21 cellular contexts compared by ENCODE assay signal in the genomic region with DNA sequence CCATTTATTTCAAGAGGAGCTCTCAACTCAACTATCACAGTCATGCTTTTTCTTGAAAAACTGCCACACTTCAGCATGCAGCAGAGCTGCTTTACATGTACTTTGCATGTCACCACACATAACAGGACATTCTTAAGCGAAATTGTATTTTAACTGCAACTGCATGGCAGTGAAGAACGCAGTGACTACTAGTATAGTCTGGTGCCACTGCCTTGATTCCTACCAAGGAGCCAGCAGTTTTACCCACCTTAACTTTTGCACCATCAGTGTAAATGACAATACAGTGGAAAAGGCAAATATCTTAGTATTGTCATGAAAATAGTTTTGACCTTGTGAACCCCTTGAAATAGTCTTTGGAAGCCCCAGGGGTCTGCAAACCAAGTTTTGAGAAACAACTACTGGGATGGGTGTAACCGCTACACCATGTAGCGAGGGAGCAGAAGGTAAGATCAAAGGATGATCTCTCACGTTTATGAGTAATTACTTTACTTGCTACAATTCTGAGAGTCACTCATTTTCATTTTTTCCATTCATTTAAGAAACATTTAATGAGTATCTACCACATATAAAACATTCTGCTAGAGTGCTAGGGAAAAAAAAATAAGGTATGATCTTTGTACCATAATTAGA. TPM values are rescaled to one million over a fixed set of nuclear protein-coding genes. Genes with fewer than 3 reads are reported as not detected.
DNase-seq lines count a peak whose midpoint lies in the region; ATAC-seq, FAIRE-seq and TF ChIP-seq lines count a peak whose summit lies in the region.
"Had no signal": no experiment of that assay in that cellular context is flagged by ENCODE, and none has a peak within 500 bp of the region (broad histone marks: within the 10 kb centered on the region; RNA-seq: fewer than 3 reads in every experiment).

No MANE protein-coding gene starts in this region.

- no peak overlapping the region for H3K23ac ChIP-seq in H1 (ENCODE audit: insufficient read length)

- intact Hi-C loops in activated CD8-positive, alpha-beta T cell treated with anti-CD3 and anti-CD28 coated beads for 36 hours (cut with micrococcal nuclease) = no loop called here
- intact Hi-C loops in ovary (cut with DNase I) = no loop called here

- H3K4me3 ChIP-seq in NT2/D1 (ENCODE audit: insufficient read length, low read depth) = no peak overlapping the region
- H3K4me3 ChIP-seq in H1 (ENCODE audit: extremely low read depth in 1 of 4, insufficient read depth in 2 of 4, low read depth in 3 of 4, low read length in 4 of 4) = no peak overlapping the region
- H3K4me3 ChIP-seq in ovary = no peak overlapping the region
- H3K4me3 ChIP-seq: A549, GM23338, PC-9 had no signal

- no peak overlapping the region for H4K8ac ChIP-seq in H1 (ENCODE audit: extremely low read depth, insufficient read depth, low read length)

- no peak overlapping the region for H3K56ac ChIP-seq in H1 (replicated peaks; ENCODE audit: insufficient read length, low read depth, low read length)

- H3K4me1 Mint-ChIP-seq in activated CD8-positive, alpha-beta T cell treated with anti-CD3 and anti-CD28 coated beads for 36 hours (ENCODE audit: low read depth) = peaks cover 10% of the 10 kb centered on the region
- no peaks in the 10 kb centered on the region for H3K4me1 Mint-ChIP-seq in activated CD8-positive, alpha-beta T cell treated with anti-CD3 and anti-CD28 coated beads, Interleukin-2, amount 10 ng/mL, durations not matched to agents 7 days and 5 days (ENCODE audit: low read depth)

- H3K79me1 ChIP-seq in H1 (ENCODE audit: low read depth, low read length) = no peaks in the 10 kb centered on the region

- H2BK5ac ChIP-seq in H1 (ENCODE audit: low read depth, low read length) = no peak overlapping the region

- no peak overlapping the region for H3K18ac ChIP-seq in H1 (ENCODE audit: extremely low read depth, low read length)

- H3K36me3 ChIP-seq in NT2/D1 (ENCODE audit: insufficient read depth, insufficient read length, low read length) (peaks cover 76% of the 10 kb centered on the region), H1 (ENCODE audit: control insufficient read depth in 2 of 4, insufficient read depth in 4 of 4, low read length in 3 of 4) (peaks cover 3 to 25% (median 14%) of the 10 kb centered on the region in 4 experiments; a peak in 6 of 8 replicates), ovary (no peaks in the 10 kb centered on the region)

- ATAC-seq in activated CD8-positive, alpha-beta T cell treated with anti-CD3 and anti-CD28 coated beads for 36 hours = peak; percentile 92
- ATAC-seq in activated CD8-positive, alpha-beta T cell treated with anti-CD3 and anti-CD28 coated beads, Interleukin-2, amount 10 ng/mL, durations not matched to agents 7 days and 5 days = no peak
- ATAC-seq: A549, GM23338, HCT116 had no signal

- no peak overlapping the region for H2AFZ ChIP-seq in H1 (ENCODE audit: low read length)
- H2AFZ ChIP-seq: GM23338, PC-9 had no signal

- no peak overlapping the region for H4K91ac ChIP-seq in H1 (replicated peaks; ENCODE audit: insufficient read length, low read length)

- no peak overlapping the region for H3K4me3 Mint-ChIP-seq in activated CD8-positive, alpha-beta T cell treated with anti-CD3 and anti-CD28 coated beads for 36 hours
- no peak overlapping the region for H3K4me3 Mint-ChIP-seq in activated CD8-positive, alpha-beta T cell treated with anti-CD3 and anti-CD28 coated beads, Interleukin-2, amount 10 ng/mL, durations not matched to agents 7 days and 5 days
- H3K4me3 Mint-ChIP-seq: CD4-positive, alpha-beta T cell; GM23338 had no signal

- H3K27ac Mint-ChIP-seq in activated CD8-positive, alpha-beta T cell treated with anti-CD3 and anti-CD28 coated beads for 36 hours = no peak overlapping the region
- no peak overlapping the region for H3K27ac Mint-ChIP-seq in activated CD8-positive, alpha-beta T cell treated with anti-CD3 and anti-CD28 coated beads, Interleukin-2, amount 10 ng/mL, durations not matched to agents 7 days and 5 days
- H3K27ac Mint-ChIP-seq: CD4-positive, alpha-beta T cell; GM23338 had no signal

- H3K4me1 ChIP-seq in NT2/D1 (ENCODE audit: insufficient read depth, insufficient read length) (no peaks in the 10 kb centered on the region), H1 (replicated peaks in 1 of 4; ENCODE audit: control insufficient read depth in 3 of 4, insufficient read depth in 4 of 4, low read length in 3 of 4) (no peaks in the 10 kb centered on the region), ovary (ENCODE audit: insufficient read depth) (no peaks in the 10 kb centered on the region)
- H3K4me1 ChIP-seq: A549 had no signal

- no peak for TF ChIP-seq CTCF in activated CD8-positive, alpha-beta T cell treated with anti-CD3 and anti-CD28 coated beads for 36 hours (IDR thresholded peaks at IDR 0.05)
- TF ChIP-seq CTCF in H1 (IDR thresholded peaks at IDR 0.05; ENCODE audit: control extremely low read depth in 1 of 3, insufficient read depth in 1 of 3, low read depth in 1 of 3, low read length in 3 of 3) = no peak
- no peak for TF ChIP-seq CTCF in ovary (IDR thresholded peaks at IDR 0.05)

- H3K4me2 ChIP-seq in H1 (ENCODE audit: insufficient read depth in 1 of 2, low read depth in 2 of 2, low read length in 2 of 2) = no peak overlapping the region
- H3K4me2 ChIP-seq: A549, GM23338, KMS-11, PC-9 had no signal

- FAIRE-seq in G401.6 (lab: Jason Lieb, UNC) (peak; percentile 3), H1 (lab: Jason Lieb, UNC) (peak; percentile 45)
- FAIRE-seq: A549, GM12891 had no signal

- H4K5ac ChIP-seq in H1 (ENCODE audit: insufficient read length, low read depth, low read length) = no peak overlapping the region

- peak; percentile 29 for DNase-seq in activated CD8-positive, alpha-beta T cell treated with anti-CD3 and anti-CD28 coated beads for 36 hours
- DNase-seq in activated CD8-positive, alpha-beta T cell treated with anti-CD3 and anti-CD28 coated beads, Interleukin-2, amount 10 ng/mL, durations not matched to agents 7 days and 5 days = no peak
- peak; percentile 2 for DNase-seq in NT2/D1 (ENCODE audit: low read depth, low spot score)
- no peak for DNase-seq in H1 (ENCODE audit: low read depth in 1 of 2, low spot score in 2 of 2)
- DNase-seq in activated gamma-delta T cell treated with Interleukin-2 at 50 U/mL for 16 hours = no peak
- DNase-seq in ovary = no peak
- DNase-seq: Calu3; CD4-positive, alpha-beta T cell; NCI-H1417 treated with DMSO at 0.1 percent for 48 hours; NCI-H187 treated with DMSO at 0.1 percent for 48 hours; NCI-H226; NCI-H524; PC-9 had no signal

- H3K27ac ChIP-seq in H1 (ENCODE audit: low read depth, low read length) = no peak overlapping the region
- no peak overlapping the region for H3K27ac ChIP-seq in ovary
- H3K27ac ChIP-seq: A549, HL-60, KMS-11, PC-9, RWPE1 had no signal

- H3K27me3 ChIP-seq in NT2/D1 (ENCODE audit: insufficient read depth, insufficient read length) (no peaks in the 10 kb centered on the region), H1 (replicated peaks in 1 of 4; ENCODE audit: control insufficient read depth in 3 of 4, extremely low read depth in 1 of 4, insufficient read depth in 3 of 4, low read length in 3 of 4) (no peaks in the 10 kb centered on the region), ovary (no peaks in the 10 kb centered on the region)

- H3K9me3 Mint-ChIP-seq in activated CD8-positive, alpha-beta T cell treated with anti-CD3 and anti-CD28 coated beads for 36 hours = peaks cover 2% of the 10 kb centered on the region
- H3K9me3 Mint-ChIP-seq in activated CD8-positive, alpha-beta T cell treated with anti-CD3 and anti-CD28 coated beads, Interleukin-2, amount 10 ng/mL, durations not matched to agents 7 days and 5 days (ENCODE audit: insufficient read depth) = peaks cover 4% of the 10 kb centered on the region
- H3K9me3 Mint-ChIP-seq: CD4-positive, alpha-beta T cell; GM23338 had no signal

- H2BK120ac ChIP-seq in H1 (replicated peaks; ENCODE audit: low read depth, low read length) = no peak overlapping the region

- CTCF ChIA-PET in activated CD8-positive, alpha-beta T cell treated with anti-CD3 and anti-CD28 coated beads for 36 hours (lab: Charles Lee) = no interaction called here
- CTCF ChIA-PET in activated CD8-positive, alpha-beta T cell treated with anti-CD3 and anti-CD28 coated beads, Interleukin-2, amount 10 ng/mL, durations not matched to agents 7 days and 5 days (lab: Charles Lee) = interaction anchor here (0.5 kb wide), 1 partner anchor 10 kb away, joined by 3 read pairs; no protein-coding TSS in a partner anchor
- CTCF ChIA-PET in H1 (lab: Charles Lee; ENCODE audit: partially characterized antibody) = no interaction called here

- H4K20me1 ChIP-seq in H1 (replicated peaks in 1 of 2; ENCODE audit: control insufficient read depth in 1 of 2, insufficient read depth in 2 of 2, low read length in 2 of 2) = no peaks in the 10 kb centered on the region

- TF ChIP-seq RAD21 in H1 (IDR thresholded peaks at IDR 0.05 in 1 of 2, conservative IDR thresholded peaks at IDR 0.05 in 1 of 2; ENCODE audit: low read depth in 2 of 2, low read length in 2 of 2) = no peak

- POLR2A ChIA-PET in activated CD8-positive, alpha-beta T cell treated with anti-CD3 and anti-CD28 coated beads for 36 hours (lab: Charles Lee) = no interaction called here
- POLR2A ChIA-PET in activated CD8-positive, alpha-beta T cell treated with anti-CD3 and anti-CD28 coated beads, Interleukin-2, amount 10 ng/mL, durations not matched to agents 7 days and 5 days (lab: Charles Lee) = no interaction called here
- POLR2A ChIA-PET in H1 (lab: Charles Lee; ENCODE audit: partially characterized antibody) = no interaction called here

- H3K9me3 ChIP-seq in NT2/D1 (ENCODE audit: insufficient read depth, low read length) (no peaks in the 10 kb centered on the region), H1 (ENCODE audit: insufficient read depth in 2 of 2, low read depth in 1 of 2, low read length in 1 of 2) (no peaks in the 10 kb centered on the region), ovary (no peaks in the 10 kb centered on the region)
- H3K9me3 ChIP-seq: A549 had no signal

- peaks cover 17% of the 10 kb centered on the region for H3K36me3 Mint-ChIP-seq in activated CD8-positive, alpha-beta T cell treated with anti-CD3 and anti-CD28 coated beads for 36 hours (ENCODE audit: low read depth)
- H3K36me3 Mint-ChIP-seq in activated CD8-positive, alpha-beta T cell treated with anti-CD3 and anti-CD28 coated beads, Interleukin-2, amount 10 ng/mL, durations not matched to agents 7 days and 5 days (ENCODE audit: low read depth) = peaks cover 9% of the 10 kb centered on the region

- H3K27me3 Mint-ChIP-seq in activated CD8-positive, alpha-beta T cell treated with anti-CD3 and anti-CD28 coated beads for 36 hours = no peaks in the 10 kb centered on the region
- H3K27me3 Mint-ChIP-seq in activated CD8-positive, alpha-beta T cell treated with anti-CD3 and anti-CD28 coated beads, Interleukin-2, amount 10 ng/mL, durations not matched to agents 7 days and 5 days (ENCODE audit: low read depth) = no peaks in the 10 kb centered on the region
- H3K27me3 Mint-ChIP-seq: CD4-positive, alpha-beta T cell had no signal

- H3K9ac ChIP-seq in NT2/D1 (ENCODE audit: insufficient read length, low read depth) (no peak overlapping the region), H1 (replicated peaks in 1 of 4; ENCODE audit: extremely low read depth in 1 of 4, low read depth in 3 of 4, low read length in 3 of 4) (peak overlapping the region in 1 of 4 experiments; percentile 1; a peak in 1 of 7 replicates)
- H3K9ac ChIP-seq: KMS-11 had no signal

- H2BK20ac ChIP-seq in H1 (ENCODE audit: low read length) = no peak overlapping the region

- H3K23me2 ChIP-seq in H1 (ENCODE audit: low read depth, low read length) = no peaks in the 10 kb centered on the region

- H2AK5ac ChIP-seq in H1 (ENCODE audit: low read depth, low read length) = no peak overlapping the region

- H2BK15ac ChIP-seq in H1 (ENCODE audit: low read length) = no peak overlapping the region

- WGBS in H1 (ENCODE audit: extremely low coverage in 1 of 2, insufficient coverage in 1 of 2, insufficient read length in 1 of 2, insufficient replicate concordance in 2 of 2, low coverage in 1 of 2, low lambda C conversion rate in 2 of 2, missing lambda C conversion rate in 1 of 2), 2 experiments = 72% methylated on average over 5 of the region's 5 CpGs; no CpG with 5 or more reads in 1 of the 2 experiments
- WGBS in ovary, 3 donors = 84 to 91% (median 88%) methylated on average over 5 of the region's 5 CpGs

- TF ChIP-seq EP300 in H1 (IDR thresholded peaks at IDR 0.05; ENCODE audit: borderline replicate concordance in 1 of 2, low read depth in 2 of 2, low read length in 2 of 2) (no peak), ovary (IDR thresholded peaks at IDR 0.05) (no peak)

- no peak overlapping the region for H2BK12ac ChIP-seq in H1 (ENCODE audit: low read depth, low read length)

- H3K14ac ChIP-seq in H1 (ENCODE audit: insufficient read length) = no peak overlapping the region

- H3K79me2 ChIP-seq in H1 (ENCODE audit: control insufficient read depth in 1 of 2, insufficient read depth in 2 of 2, low read length in 2 of 2) = no peaks in the 10 kb centered on the region

- TF ChIP-seq POLR2A in H1 (IDR thresholded peaks at IDR 0.05; ENCODE audit: control extremely low read depth in 1 of 2, low read depth in 2 of 2, low read length in 2 of 2) = no peak
- no peak for TF ChIP-seq POLR2A in ovary (IDR thresholded peaks at IDR 0.05)

- no peak overlapping the region for H3K4ac ChIP-seq in H1 (replicated peaks; ENCODE audit: insufficient read length, low read depth, low read length)

RNA-seq across cellular contexts. Expression of gene MPP4, which starts 32.3 kb away (rescaled TPM):
- not detected for total RNA-seq in activated CD8-positive, alpha-beta T cell treated with anti-CD3 and anti-CD28 coated beads for 36 hours
- total RNA-seq in activated CD8-positive, alpha-beta T cell treated with anti-CD3 and anti-CD28 coated beads, Interleukin-2, amount 10 ng/mL, durations not matched to agents 7 days and 5 days = not detected
- 0.15 TPM in 1 of 2 replicates, not detected in the other for total RNA-seq in H1 (2021; fragmentation: NEBNext Ultra II Directional; extraction: Animal tissue kit (Norgen Biotek cat#: 25700))
- not detected in 2 replicates for polyA plus RNA-seq in H1 (2011; rRNA removed)
- not detected for polyA plus RNA-seq in H1 (2011; cell fraction: cytosol; rRNA removed)
- not detected for polyA plus RNA-seq in H1 (2011; cell fraction: nucleus; rRNA removed)
- polyA plus RNA-seq in H1 (2012, experiment 1 of 2) = not detected in 4 replicates
- polyA plus RNA-seq in H1 (2012, experiment 2 of 2) = not detected
- not detected for polyA plus RNA-seq in H1 (2013, experiment 1 of 2)
- polyA plus RNA-seq in H1 (2013, experiment 2 of 2) = 0.02 TPM
- 0.10 and 0.16 TPM in 2 replicates for polyA minus RNA-seq in H1 (2011; rRNA and poly(A)+ RNA removed)
- polyA minus RNA-seq in H1 (2011; cell fraction: cytosol; rRNA and poly(A)+ RNA removed) = not detected
- polyA minus RNA-seq in H1 (2011; cell fraction: nucleus; rRNA and poly(A)+ RNA removed) = not detected
- total RNA-seq in ovary = under 1 TPM in 3 of 7 donors, not detected in 4; 0.10 to 0.36 (median 0.35) TPM
- under 1 TPM in 1 of 2 donors, not detected in 1; 0.04 TPM for polyA plus RNA-seq in ovary
- total RNA-seq: Calu3; CD4-positive, alpha-beta T cell; GM23338; PC-9 had no signal
- polyA plus RNA-seq: GM23338 had no signal

RNA-seq across cellular contexts. Expression of gene ALS2, which starts 50.0 kb away (rescaled TPM):
- total RNA-seq in activated CD8-positive, alpha-beta T cell treated with anti-CD3 and anti-CD28 coated beads for 36 hours = 10 to 100 TPM; 10.1 to 10.5 TPM
- 10 to 100 TPM; 13.9 to 15.6 TPM for total RNA-seq in activated CD8-positive, alpha-beta T cell treated with anti-CD3 and anti-CD28 coated beads, Interleukin-2, amount 10 ng/mL, durations not matched to agents 7 days and 5 days
- 34.5 and 36.4 TPM in 2 replicates for total RNA-seq in H1 (2021; fragmentation: NEBNext Ultra II Directional; extraction: Animal tissue kit (Norgen Biotek cat#: 25700))
- polyA plus RNA-seq in H1 (2011; rRNA removed) (10.1 and 12.1 TPM in 2 replicates), ovary (10 to 100 TPM in 1 of 2 donors, 1 to 10 TPM in 1; 6.1 to 11.4 TPM)
- 15.2 TPM for polyA plus RNA-seq in H1 (2011; cell fraction: cytosol; rRNA removed)
- polyA plus RNA-seq in H1 (2011; cell fraction: nucleus; rRNA removed) = 12.7 TPM
- 13.8 to 22.8 TPM (median 17.2 TPM) in 4 replicates for polyA plus RNA-seq in H1 (2012, experiment 1 of 2)
- 1.4 TPM for polyA plus RNA-seq in H1 (2012, experiment 2 of 2)
- polyA plus RNA-seq in H1 (2013, experiment 1 of 2) = 19.2 TPM
- polyA plus RNA-seq in H1 (2013, experiment 2 of 2) = 16.2 TPM
- polyA minus RNA-seq in H1 (2011; rRNA and poly(A)+ RNA removed) = 45.3 and 62.8 TPM in 2 replicates
- polyA minus RNA-seq in H1 (2011; cell fraction: cytosol; rRNA and poly(A)+ RNA removed) = 18.1 TPM
- polyA minus RNA-seq in H1 (2011; cell fraction: nucleus; rRNA and poly(A)+ RNA removed) = 31.0 TPM
- 10 to 100 TPM in 6 of 7 donors, 1 to 10 TPM in 1; 9.4 to 18.5 (median 15.5) TPM for total RNA-seq in ovary

Comparison
In these comparisons a context has a peak if more than half of its experiments do, and no peak if none do; other contexts are left out.
1. DNase-seq: peak in activated CD8-positive, alpha-beta T cell treated with anti-CD3 and anti-CD28 coated beads for 36 hours (single experiment) and NT2/D1 (single experiment); none in activated CD8-positive, alpha-beta T cell treated with anti-CD3 and anti-CD28 coated beads, Interleukin-2, amount 10 ng/mL, durations not matched to agents 7 days and 5 days (single experiment), H1 (0 of 2), activated gamma-delta T cell treated with Interleukin-2 at 50 U/mL for 16 hours (single experiment) and ovary (0 of 5).